8 cellular contexts compared by ENCODE assay signal in the genomic region with DNA sequence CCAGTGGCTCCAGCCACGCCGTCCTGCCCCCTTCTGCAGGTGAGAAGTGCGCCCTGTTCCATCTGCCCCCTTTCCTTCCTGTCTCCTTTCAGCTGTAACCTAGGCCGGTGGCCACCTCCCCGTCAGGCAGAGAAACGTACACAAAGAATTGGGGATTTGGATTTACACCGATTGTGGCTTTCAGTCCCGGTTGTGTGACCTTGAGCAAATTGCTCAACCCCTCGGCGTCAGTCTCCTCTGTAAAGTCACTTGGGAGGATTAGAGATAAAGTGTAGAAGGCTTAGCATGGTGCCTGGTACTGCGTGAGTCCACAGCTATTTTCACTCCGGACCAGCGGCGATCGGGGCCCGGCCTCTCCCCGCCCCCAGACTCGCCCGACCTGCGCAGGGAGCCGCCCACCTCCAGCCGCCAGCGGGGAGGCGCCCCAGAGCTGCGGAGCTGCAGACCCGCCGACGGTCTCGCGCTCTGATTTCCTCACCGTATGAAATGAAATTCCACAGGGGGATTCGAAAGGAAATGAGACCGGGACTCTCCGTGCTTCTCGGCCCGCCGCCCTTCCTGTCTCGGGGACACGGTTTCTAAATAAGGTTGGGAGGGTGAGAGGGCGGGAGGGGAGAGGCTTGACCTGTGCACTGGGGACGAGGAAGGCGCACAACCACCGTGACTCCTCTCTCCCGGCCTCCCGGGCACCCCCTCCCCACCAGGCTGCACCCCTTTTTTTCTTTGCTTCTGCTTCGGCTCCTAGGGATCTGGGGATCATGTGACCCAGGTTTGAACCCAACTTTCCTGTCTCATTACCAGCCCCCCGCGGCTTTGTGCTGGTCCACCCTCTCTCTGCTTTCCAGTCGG. TPM values are rescaled to one million over a fixed set of nuclear protein-coding genes. Genes with fewer than 3 reads are reported as not detected.
A peak's percentile ranks its signal among the peaks of the same experiment; 100 is the strongest.
DNase-seq lines count a peak whose midpoint lies in the region; ATAC-seq and TF ChIP-seq lines count a peak whose summit lies in the region.

No MANE protein-coding gene starts in this region.

- no peaks in the 10 kb centered on the region for H3K9me3 ChIP-seq in A673 (ENCODE audit: low read depth, low read length, poor library complexity, severe bottlenecking)
- H3K9me3 ChIP-seq in MG63: no peaks in the 10 kb centered on the region
- H3K9me3 ChIP-seq in liver (ENCODE audit: control insufficient read depth in 4 of 4, low read length in 3 of 4): no peaks in the 10 kb centered on the region

- under 1% methylated on average over 49 of the region's 49 CpGs for WGBS in liver

- TF ChIP-seq RAD21 in liver (IDR thresholded peaks at IDR 0.05): peak; percentile 59 to 64

- peaks cover 72% of the 10 kb centered on the region for H3K27me3 Mint-ChIP-seq in T-helper 2 cell treated with Interferon-gamma antibody and Interleukin-4, amounts not matched to agents 5 μg/mL and 100 μg/mL, for 36 hours (ENCODE audit: low read depth)

- peak overlapping the region; percentile 76 for H3K27ac ChIP-seq in A673 (ENCODE audit: low read depth, low read length, poor library complexity, severe bottlenecking)
- peak overlapping the region; percentile 6 to 95 (median 86) for H3K27ac ChIP-seq in dorsolateral prefrontal cortex
- peak overlapping the region; percentile 84 to 91 for H3K27ac ChIP-seq in liver (ENCODE audit: low read depth in 1 of 2, low read length in 2 of 2)

- POLR2A ChIA-PET in A673 (lab: Charles Lee; ENCODE audit: low non-redundant PET): interaction anchor here (0.7 kb wide), 1 partner anchor 334 kb away, joined by 3 read pairs; no protein-coding TSS in a partner anchor

- no TSS peak for BruUV-seq in A673 (replicated peaks; lab: Mats Ljungman, UMichigan)

- intact Hi-C loops in A673 (cut with micrococcal nuclease; ENCODE audit: unreplicated experiment) (loop anchor here (5.0 kb wide), 1 partner anchor 36 kb away; no protein-coding TSS in a partner anchor), dorsolateral prefrontal cortex (cut with DNase I) (loop anchor here in 1 of 2 donors (2.0 kb wide), 1 partner anchor 81 kb away; a partner anchor contains a TSS)

- H3K9ac ChIP-seq in liver (ENCODE audit: low read depth in 1 of 2, low read length in 2 of 2): peak overlapping the region; percentile 36 to 53

- TF ChIP-seq CTCF in A673 (conservative IDR thresholded peaks at IDR 0.05; ENCODE audit: low read depth, low read length) (peak; percentile 50), GM12865 (IDR thresholded peaks at IDR 0.05; ENCODE audit: insufficient read depth, low read depth, low read length, missing control alignments) (peak; percentile 7), dorsolateral prefrontal cortex (IDR thresholded peaks at IDR 0.05 in 54 of 56, conservative IDR thresholded peaks at IDR 0.05 in 2 of 56; ENCODE audit: low read depth in 1 of 56, partially characterized antibody in 56 of 56) (peak in 41 of 56 donors; percentile 9 to 54 (median 32)), liver (IDR thresholded peaks at IDR 0.05; ENCODE audit: low read depth, low read length, missing input control) (peak; percentile 25)

- H3K4me1 Mint-ChIP-seq in T-helper 2 cell treated with Interferon-gamma antibody and Interleukin-4, amounts not matched to agents 5 μg/mL and 100 μg/mL, for 36 hours (ENCODE audit: low read depth): peaks cover 11% of the 10 kb centered on the region
- H3K4me1 Mint-ChIP-seq in stimulated activated effector memory CD8-positive, alpha-beta T cell treated with anti-CD3 and anti-CD28 coated beads, Interleukin-12 subunit alpha, Interleukin-12 subunit beta, amount 100 ng/mL, for 72 hours: peaks cover 18% of the 10 kb centered on the region

- ATAC-seq in HG02588 (IDR thresholded peaks at IDR 0.05; ENCODE audit: unreplicated experiment): peak; percentile 49
- peak; percentile 69 for ATAC-seq in stimulated activated effector memory CD8-positive, alpha-beta T cell treated with anti-CD3 and anti-CD28 coated beads, Interleukin-12 subunit alpha, Interleukin-12 subunit beta, amount 100 ng/mL, for 72 hours

- CTCF ChIA-PET in A673 (lab: Charles Lee): interaction anchor here (0.6 to 1.2 kb wide), 3 partner anchors 17 to 39 kb away, joined by 3 to 4 read pairs (median 3); no protein-coding TSS in a partner anchor

- H3K4me1 ChIP-seq in A673 (ENCODE audit: insufficient read depth, low read length, poor library complexity, severe bottlenecking) (peaks cover 57% of the 10 kb centered on the region), liver (ENCODE audit: control insufficient read depth in 4 of 4, insufficient read depth in 4 of 4, low read length in 3 of 4) (peaks cover 0 to 26% (median 19%) of the 10 kb centered on the region in 4 donors)

- H3K27me3 ChIP-seq in A673 (replicated peaks; ENCODE audit: insufficient read depth, low read depth, low read length, poor library complexity) (no peaks in the 10 kb centered on the region), MG63 (peaks cover 3% of the 10 kb centered on the region), dorsolateral prefrontal cortex (no peaks in the 10 kb centered on the region), liver (ENCODE audit: control insufficient read depth in 4 of 4, insufficient read depth in 4 of 4, low read length in 3 of 4) (no peaks in the 10 kb centered on the region)

- peak overlapping the region; percentile 97 for H3K4me3 Mint-ChIP-seq in T-helper 2 cell treated with Interferon-gamma antibody and Interleukin-4, amounts not matched to agents 5 μg/mL and 100 μg/mL, for 36 hours
- peak overlapping the region; percentile 93 for H3K4me3 Mint-ChIP-seq in stimulated activated effector memory CD8-positive, alpha-beta T cell treated with anti-CD3 and anti-CD28 coated beads, Interleukin-12 subunit alpha, Interleukin-12 subunit beta, amount 100 ng/mL, for 72 hours

- peaks cover 26% of the 10 kb centered on the region for H3K36me3 ChIP-seq in A673 (ENCODE audit: insufficient read depth, low read length, poor library complexity, severe bottlenecking)
- H3K36me3 ChIP-seq in MG63: no peaks in the 10 kb centered on the region
- peaks cover 0 to 8% (median 3%) of the 10 kb centered on the region in 4 donors for H3K36me3 ChIP-seq in liver (ENCODE audit: control insufficient read depth in 4 of 4, insufficient read depth in 3 of 4, low read depth in 1 of 4, low read length in 3 of 4)

- peak overlapping the region; percentile 90 for H3K4me3 ChIP-seq in A673 (ENCODE audit: low read depth, low read length, poor library complexity, severe bottlenecking)
- peak overlapping the region; percentile 83 for H3K4me3 ChIP-seq in GM12865 (ENCODE audit: low read depth, low read length)
- H3K4me3 ChIP-seq in MG63: peak overlapping the region; percentile 73
- peak overlapping the region; percentile 54 to 97 (median 86) for H3K4me3 ChIP-seq in dorsolateral prefrontal cortex
- H3K4me3 ChIP-seq in liver (ENCODE audit: low read depth in 1 of 3, low read length in 3 of 3): peak overlapping the region; percentile 71 to 92 (median 83)

- DNase-seq in A673 (ENCODE audit: low spot score) (peak; percentile 90), GM12865 (ENCODE audit: low read depth) (peak; percentile 59), MG63 (peak; percentile 69), dorsolateral prefrontal cortex (peak; percentile 29 to 72 (median 60))
- DNase-seq in T-helper 2 cell treated with Interferon-gamma antibody and Interleukin-4, amounts not matched to agents 5 μg/mL and 100 μg/mL, for 36 hours (ENCODE audit: low spot score): peak; percentile 44
- peak; percentile 33 to 68 for DNase-seq in stimulated activated effector memory CD8-positive, alpha-beta T cell treated with anti-CD3 and anti-CD28 coated beads, Interleukin-12 subunit alpha, Interleukin-12 subunit beta, amount 100 ng/mL, for 72 hours (ENCODE audit: low spot score in 2 of 2)

- H3K27ac Mint-ChIP-seq in T-helper 2 cell treated with Interferon-gamma antibody and Interleukin-4, amounts not matched to agents 5 μg/mL and 100 μg/mL, for 36 hours: no peak overlapping the region
- peak overlapping the region; percentile 53 for H3K27ac Mint-ChIP-seq in stimulated activated effector memory CD8-positive, alpha-beta T cell treated with anti-CD3 and anti-CD28 coated beads, Interleukin-12 subunit alpha, Interleukin-12 subunit beta, amount 100 ng/mL, for 72 hours

- H3K36me3 Mint-ChIP-seq in T-helper 2 cell treated with Interferon-gamma antibody and Interleukin-4, amounts not matched to agents 5 μg/mL and 100 μg/mL, for 36 hours (ENCODE audit: low read depth): no peaks in the 10 kb centered on the region
- no peaks in the 10 kb centered on the region for H3K36me3 Mint-ChIP-seq in stimulated activated effector memory CD8-positive, alpha-beta T cell treated with anti-CD3 and anti-CD28 coated beads, Interleukin-12 subunit alpha, Interleukin-12 subunit beta, amount 100 ng/mL, for 72 hours

- H3K9me3 Mint-ChIP-seq in T-helper 2 cell treated with Interferon-gamma antibody and Interleukin-4, amounts not matched to agents 5 μg/mL and 100 μg/mL, for 36 hours: no peaks in the 10 kb centered on the region
- no peaks in the 10 kb centered on the region for H3K9me3 Mint-ChIP-seq in stimulated activated effector memory CD8-positive, alpha-beta T cell treated with anti-CD3 and anti-CD28 coated beads, Interleukin-12 subunit alpha, Interleukin-12 subunit beta, amount 100 ng/mL, for 72 hours

TF ChIP-seq in liver, 16 proteins besides CTCF, POLR2A, EP300 and RAD21 (continues in another document):
- TF ChIP-seq JUND (IDR thresholded peaks at IDR 0.05): no peak
- peak; percentile 26 for TF ChIP-seq TAF1 (conservative IDR thresholded peaks at IDR 0.05)
- no peak for TF ChIP-seq EGR1 (IDR thresholded peaks at IDR 0.05; ENCODE audit: low read depth in 2 of 2)

RNA-seq across cellular contexts. Expression of a gene that starts 0.7 kb away (rescaled TPM):
- total RNA-seq in A673 (2021) (82.7 and 89.1 TPM in 2 replicates), dorsolateral prefrontal cortex (10 to 100 TPM in 76 of 120 experiments, 1 to 10 TPM in 44; 5.3 to 20.4 (median 11.1) TPM), liver (10 to 100 TPM in 1 of 2 donors, 1 to 10 TPM in 1; 8.8 to 23.7 TPM)
- total RNA-seq in MG63 (2014; rRNA removed; shearing (Covaris generic); ENCODE audit: low replicate concordance): 0.16 and 0.99 TPM in 2 replicates
- polyA plus RNA-seq in liver: 1 to 10 TPM; 4.9 to 7.7 TPM

Comparison
In these comparisons a context has a peak if more than half of its experiments do, and no peak if none do; other contexts are left out.
1. Peak in every context shown above with its lines: DNase-seq, ATAC-seq, H3K4me3 ChIP-seq and H3K27ac ChIP-seq.